ENCODE assay signal across 8 cellular contexts in the genomic region with DNA sequence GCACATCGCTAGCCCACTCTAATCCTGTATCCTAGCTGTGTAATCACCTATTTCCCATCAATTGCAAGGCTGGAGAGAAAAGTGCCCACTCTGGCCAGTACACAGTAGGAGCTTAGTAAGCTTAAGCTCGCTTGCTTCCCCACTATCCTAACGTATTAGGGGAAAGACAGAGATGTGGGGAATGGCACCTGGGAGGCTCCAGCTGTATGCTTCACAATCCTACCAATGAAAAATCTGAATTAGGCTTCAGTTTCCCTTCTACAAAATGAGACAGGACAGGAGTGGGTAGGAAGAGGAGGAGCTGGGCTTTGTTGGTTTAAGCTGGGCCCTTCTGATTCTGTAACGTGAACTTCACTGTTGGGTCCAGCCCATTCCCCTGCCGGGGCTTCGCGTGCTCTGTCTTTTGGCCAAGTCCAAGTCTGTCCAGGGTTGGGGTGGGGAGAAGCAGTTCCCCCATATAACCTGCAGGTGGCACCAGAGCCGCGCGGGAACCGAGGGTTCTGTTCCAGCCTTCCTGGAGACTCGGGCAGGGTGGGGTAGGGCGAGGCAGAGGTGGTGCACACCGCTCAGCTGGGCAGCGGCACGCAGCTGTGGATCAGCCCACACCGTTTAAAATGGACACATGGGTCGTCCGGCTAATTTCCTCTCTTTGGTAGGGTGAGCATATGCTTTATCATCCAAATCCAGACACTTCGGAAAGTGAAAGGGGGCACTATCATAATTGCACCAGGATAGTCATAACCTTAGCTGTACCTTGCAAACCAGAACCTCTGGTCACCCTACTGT.
DNase-seq lines count a peak whose midpoint lies in the region; ATAC-seq and TF ChIP-seq lines count a peak whose summit lies in the region.

No MANE protein-coding gene starts in this region.

- intact Hi-C loops in PC-3 (cut with micrococcal nuclease), result loop anchor here (1.0 kb wide), 1 partner anchor 149 kb away; no protein-coding TSS in a partner anchor

- H3K79me2 ChIP-seq in PC-3 (ENCODE audit: low read length), result no peaks in the 10 kb centered on the region

- peaks cover 48% of the 10 kb centered on the region for H3K27me3 Mint-ChIP-seq in neural crest cell (ENCODE audit: low read depth)

- no peaks in the 10 kb centered on the region for H3F3A ChIP-seq in PC-3 (ENCODE audit: low read length, unreplicated experiment)

- H4K20me1 ChIP-seq in PC-3 (ENCODE audit: low read length), result no peaks in the 10 kb centered on the region

- no peaks in the 10 kb centered on the region for H3K9me2 ChIP-seq in PC-3 (replicated peaks; ENCODE audit: low read length)

- CTCF ChIA-PET in AG04450 (lab: Charles Lee) (interaction anchor here (0.6 to 7.1 kb wide), 20 partner anchors 9 to 337 kb away, joined by 3 to 192 read pairs (median 4); a partner anchor contains a TSS), PC-3 (lab: Charles Lee) (interaction anchor here (0.7 to 2.0 kb wide), 2 partner anchors 149 to 424 kb away, joined by 3 to 11 read pairs; no protein-coding TSS in a partner anchor)

- H3K4me2 ChIP-seq in PC-3 (ENCODE audit: low read length), result peak overlapping the region; percentile 79

- H3K36me3 Mint-ChIP-seq in neural crest cell (ENCODE audit: low read depth), result no peaks in the 10 kb centered on the region

- DNase-seq in AG04450 (ENCODE audit: low read depth, low spot score) (peak; percentile 20), HS-27A (ENCODE audit: low read depth) (peak; percentile 40), PC-3 (peak; percentile 79), fibroblast of mammary gland (ENCODE audit: low read depth) (peak; percentile 56), neural crest cell (ENCODE audit: low read depth, low spot score) (peak; percentile 90)
- DNase-seq in activated T-cell treated with anti-CD3 and anti-CD28 coated beads, Interleukin-2, amount 50 U/mL, for 48 hours, result peak; percentile 89 to 91
- peak; percentile 85 for DNase-seq in stimulated activated naive CD8-positive, alpha-beta T cell treated with anti-CD3 and anti-CD28 coated beads, Interleukin-15, Interleukin-2, amounts not matched to agents 100 U/mL and 50 U/mL, for 24 hours

- TF ChIP-seq CTCF in AG04450 (IDR thresholded peaks at IDR 0.05; ENCODE audit: low read depth, low read length) (peak; percentile 96), PC-3 (conservative IDR thresholded peaks at IDR 0.05; ENCODE audit: low read depth, low read length) (peak; percentile 83), fibroblast of mammary gland (conservative IDR thresholded peaks at IDR 0.05; ENCODE audit: control insufficient read depth, insufficient read depth, low read depth, low read length) (peak; percentile 92), neural crest cell (conservative IDR thresholded peaks at IDR 0.05) (peak; percentile 96)

- no peaks in the 10 kb centered on the region for H3K36me3 ChIP-seq in PC-3 (ENCODE audit: low read depth, low read length)

- H3K4me1 Mint-ChIP-seq in neural crest cell, result peaks cover 3% of the 10 kb centered on the region

- H3K27ac Mint-ChIP-seq in neural crest cell (ENCODE audit: unreplicated experiment), result no peak overlapping the region

- BruUV-seq in PC-3 (replicated peaks; lab: Mats Ljungman, UMichigan), result no TSS peak

- H3K4me1 ChIP-seq in PC-3 (ENCODE audit: insufficient read depth, low read length), result no peaks in the 10 kb centered on the region

- ATAC-seq in GM18520 (IDR thresholded peaks at IDR 0.05; ENCODE audit: unreplicated experiment) (peak; percentile 43), PC-3 (peak; percentile 96)
- ATAC-seq in stimulated activated naive CD8-positive, alpha-beta T cell treated with anti-CD3 and anti-CD28 coated beads, Interleukin-15, Interleukin-2, amounts not matched to agents 100 U/mL and 50 U/mL, for 24 hours, result peak; percentile 96

- H3K9me3 Mint-ChIP-seq in neural crest cell, result no peaks in the 10 kb centered on the region

- H3K9me3 ChIP-seq in AG04450 (ENCODE audit: control insufficient read depth, insufficient read depth, low read length), result no peaks in the 10 kb centered on the region; the same call in 1 of the 2 replicates
- no peaks in the 10 kb centered on the region for H3K9me3 ChIP-seq in PC-3 (ENCODE audit: low read length)

- H3K4me3 ChIP-seq in AG04450 (ENCODE audit: low read depth, low read length) (peak overlapping the region; percentile 36), PC-3 (ENCODE audit: low read length) (peak overlapping the region; percentile 59), fibroblast of mammary gland (ENCODE audit: control insufficient read depth, low read depth, low read length) (peak overlapping the region; percentile 29)

- peak overlapping the region; percentile 65 for H2AFZ ChIP-seq in PC-3 (ENCODE audit: low read length)

- H3K27me3 ChIP-seq in AG04450 (ENCODE audit: control insufficient read depth, insufficient read depth, low read length) (peaks cover 53% of the 10 kb centered on the region), PC-3 (ENCODE audit: low read length) (no peaks in the 10 kb centered on the region)

- H3K4me3 Mint-ChIP-seq in neural crest cell, result no peak overlapping the region

- H3K27ac ChIP-seq in AG04450 (ENCODE audit: low read depth, low read length), result no peak overlapping the region
- H3K27ac ChIP-seq in PC-3 (ENCODE audit: low read length), result no peak overlapping the region

- POLR2A ChIA-PET in AG04450 (lab: Yijun Ruan, JAX) (no interaction called here), PC-3 (lab: Charles Lee; ENCODE audit: unreplicated experiment) (no interaction called here)

- H3K9ac ChIP-seq in PC-3 (ENCODE audit: low read length), result no peak overlapping the region

Comparison
In these comparisons a context has a peak if more than half of its experiments do, and no peak if none do; other contexts are left out.
1. DNase-seq: peak in every context shown above with its lines; median percentile 90 in activated T-cell treated with anti-CD3 and anti-CD28 coated beads, Interleukin-2, amount 50 U/mL, for 48 hours; 90 in neural crest cell; 85 in stimulated activated naive CD8-positive, alpha-beta T cell treated with anti-CD3 and anti-CD28 coated beads, Interleukin-15, Interleukin-2, amounts not matched to agents 100 U/mL and 50 U/mL, for 24 hours; 79 in PC-3; 56 in fibroblast of mammary gland; 40 in HS-27A; 20 in AG04450.
2. ATAC-seq: peak in every context shown above with its lines; median percentile 96 in PC-3; 96 in stimulated activated naive CD8-positive, alpha-beta T cell treated with anti-CD3 and anti-CD28 coated beads, Interleukin-15, Interleukin-2, amounts not matched to agents 100 U/mL and 50 U/mL, for 24 hours; 43 in GM18520.